ENCODE assay signal across 9 cellular contexts in the genomic region with DNA sequence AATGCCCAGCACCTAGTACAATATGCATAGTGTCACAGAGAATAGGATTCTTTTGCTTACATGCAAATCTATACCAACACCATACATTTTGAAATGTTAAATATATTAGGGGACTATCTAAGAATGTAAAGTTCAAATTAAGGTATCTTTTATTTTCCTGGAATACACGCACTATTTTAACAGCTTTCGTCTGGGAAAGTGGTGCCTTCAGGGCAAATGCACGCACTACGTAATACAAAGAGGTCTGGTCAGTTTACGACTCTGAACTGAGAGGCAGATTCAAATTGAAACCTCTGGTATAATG. TPM values are rescaled to one million over a fixed set of nuclear protein-coding genes. Genes with fewer than 3 reads are reported as not detected.
A peak's percentile ranks its signal among the peaks of the same experiment; 100 is the strongest.
DNase-seq lines count a peak whose midpoint lies in the region; FAIRE-seq and TF ChIP-seq lines count a peak whose summit lies in the region.
"Had no signal": no experiment of that assay in that cellular context is flagged by ENCODE, and none has a peak within 500 bp of the region (broad histone marks: within the 10 kb centered on the region; RNA-seq: fewer than 3 reads in every experiment).

No MANE protein-coding gene starts in this region.

- peaks cover 28 to 67% (median 57%) of the 10 kb centered on the region in 11 experiments for H3K36me3 ChIP-seq in BLaER1 treated with 17β-estradiol and CSF1 and Interleukin-3, amounts not matched to agents 10 nM and 100 nM
- H3K36me3 ChIP-seq in HUES6 (ENCODE audit: control insufficient read depth, insufficient read depth, low read length), result peaks cover 38% of the 10 kb centered on the region
- H3K36me3 ChIP-seq in ectodermal cell (ENCODE audit: control insufficient read depth, insufficient read depth, low read length), result peaks cover 6% of the 10 kb centered on the region
- H3K36me3 ChIP-seq in neural progenitor cell, result peaks cover 14% of the 10 kb centered on the region

- H3K4me2 ChIP-seq in BLaER1 treated with 17β-estradiol and CSF1 and Interleukin-3, amounts not matched to agents 10 nM and 100 nM, result peak overlapping the region; percentile 83 to 96 (median 92)
- peak overlapping the region; percentile 98 for H3K4me2 ChIP-seq in neural progenitor cell

- peak overlapping the region; percentile 93 to 100 (median 99) for H3K9ac ChIP-seq in BLaER1 treated with 17β-estradiol and CSF1 and Interleukin-3, amounts not matched to agents 10 nM and 100 nM
- H3K9ac ChIP-seq in HUES6 (ENCODE audit: low read length) (peak overlapping the region; percentile 100), neural progenitor cell (peak overlapping the region; percentile 98)

- H3K27ac ChIP-seq in BLaER1 treated with 17β-estradiol and CSF1 and Interleukin-3, amounts not matched to agents 10 nM and 100 nM, result peak overlapping the region; percentile 96 to 100 (median 99)
- H3K27ac ChIP-seq in HUES6 (ENCODE audit: low read depth, low read length), result peak overlapping the region; percentile 96
- H3K27ac ChIP-seq in ectodermal cell (ENCODE audit: insufficient read depth, low read depth, low read length, poor library complexity, severe bottlenecking), result peak overlapping the region; percentile 97
- peak overlapping the region; percentile 98 for H3K27ac ChIP-seq in neural progenitor cell

- H3F3A ChIP-seq in neural progenitor cell (ENCODE audit: low read depth), result peaks cover 44% of the 10 kb centered on the region

- H2AFZ ChIP-seq in neural progenitor cell (replicated peaks), result no peak overlapping the region

- DNase-seq in neural progenitor cell (ENCODE audit: low spot score), result no peak
- DNase-seq in frontal cortex (ENCODE audit: low spot score in 2 of 2), result no peak
- no peak for DNase-seq in NCI-H1694 (lab: John Stamatoyannopoulos, UW)
- DNase-seq in DMS 273 (lab: John Stamatoyannopoulos, UW; ENCODE audit: unreplicated experiment), result no peak
- DNase-seq in NCI-H526 (lab: John Stamatoyannopoulos, UW), result no peak

- no peak for FAIRE-seq in frontal cortex (lab: Jason Lieb, UNC)

- no peak overlapping the region for H3K4me3 Mint-ChIP-seq in neural progenitor cell
- H3K4me3 Mint-ChIP-seq: WTC11 had no signal

- H3K36me3 Mint-ChIP-seq in neural progenitor cell, result peaks cover 28% of the 10 kb centered on the region

- H3K27me3 ChIP-seq in BLaER1 treated with 17β-estradiol and CSF1 and Interleukin-3, amounts not matched to agents 10 nM and 100 nM, result no peaks in the 10 kb centered on the region
- H3K27me3 ChIP-seq in HUES6 (ENCODE audit: control insufficient read depth, insufficient read depth, low read length) (no peaks in the 10 kb centered on the region), ectodermal cell (ENCODE audit: control insufficient read depth, insufficient read depth, low read length, poor library complexity, severe bottlenecking) (no peaks in the 10 kb centered on the region), neural progenitor cell (no peaks in the 10 kb centered on the region)

- H3K4me1 Mint-ChIP-seq in neural progenitor cell, result peaks cover 25% of the 10 kb centered on the region

- peaks cover 50 to 74% (median 51%) of the 10 kb centered on the region in 11 experiments for H4K20me1 ChIP-seq in BLaER1 treated with 17β-estradiol and CSF1 and Interleukin-3, amounts not matched to agents 10 nM and 100 nM
- peaks cover 82% of the 10 kb centered on the region for H4K20me1 ChIP-seq in neural progenitor cell (ENCODE audit: low read depth)

- peaks cover 0 to 6% (median 0%) of the 10 kb centered on the region in 11 experiments; a peak in 2 of 22 replicates for H3K9me3 ChIP-seq in BLaER1 treated with 17β-estradiol and CSF1 and Interleukin-3, amounts not matched to agents 10 nM and 100 nM (replicated peaks in 1 of 11)
- no peaks in the 10 kb centered on the region for H3K9me3 ChIP-seq in HUES6 (ENCODE audit: control insufficient read depth, insufficient read depth, low read depth, low read length)
- H3K9me3 ChIP-seq in ectodermal cell (ENCODE audit: control insufficient read depth, low read length), result no peaks in the 10 kb centered on the region
- no peaks in the 10 kb centered on the region for H3K9me3 ChIP-seq in neural progenitor cell (ENCODE audit: low read depth)

- no peak overlapping the region for H3K27ac Mint-ChIP-seq in neural progenitor cell
- H3K27ac Mint-ChIP-seq: WTC11 had no signal

- H3K9me3 Mint-ChIP-seq in neural progenitor cell, result peaks cover 5% of the 10 kb centered on the region
- H3K9me3 Mint-ChIP-seq: WTC11 had no signal

- peaks cover 6% of the 10 kb centered on the region for H3K27me3 Mint-ChIP-seq in neural progenitor cell (ENCODE audit: insufficient read depth, low read depth)

- peak overlapping the region; percentile 78 to 95 (median 90) for H3K4me3 ChIP-seq in BLaER1 treated with 17β-estradiol and CSF1 and Interleukin-3, amounts not matched to agents 10 nM and 100 nM
- H3K4me3 ChIP-seq in HUES6 (ENCODE audit: low read depth, low read length), result peak overlapping the region; percentile 94
- peak overlapping the region; percentile 92 for H3K4me3 ChIP-seq in ectodermal cell (ENCODE audit: insufficient read depth, low read depth, low read length)
- H3K4me3 ChIP-seq in neural progenitor cell, result peak overlapping the region; percentile 100

- peaks cover 33 to 49% (median 45%) of the 10 kb centered on the region in 10 experiments for H3K4me1 ChIP-seq in BLaER1 treated with 17β-estradiol and CSF1 and Interleukin-3, amounts not matched to agents 10 nM and 100 nM
- H3K4me1 ChIP-seq in HUES6 (ENCODE audit: control insufficient read depth, insufficient read depth, low read length) (peaks cover 27% of the 10 kb centered on the region), ectodermal cell (ENCODE audit: control insufficient read depth, insufficient read depth, low read length) (peaks cover 11% of the 10 kb centered on the region), neural progenitor cell (peaks cover 40% of the 10 kb centered on the region)

- TF ChIP-seq CTCF in neural progenitor cell (IDR thresholded peaks at IDR 0.05), result no peak

- H3K79me2 ChIP-seq in neural progenitor cell (ENCODE audit: low read depth), result peaks cover 98% of the 10 kb centered on the region

- 0% methylated on average over 5 of the region's 5 CpGs for WGBS in ectodermal cell, 2 experiments

RNA-seq across cellular contexts. Expression of a gene that starts 0.9 kb away (rescaled TPM):
- polyA plus RNA-seq in ectodermal cell (2013, experiment 1 of 4), result 374 TPM
- polyA plus RNA-seq in ectodermal cell (2013, experiment 2 of 4), result 337 TPM
- polyA plus RNA-seq in ectodermal cell (2013, experiment 3 of 4), result 233 TPM
- 267 TPM for polyA plus RNA-seq in ectodermal cell (2013, experiment 4 of 4)
- total RNA-seq in neural progenitor cell (ENCODE audit: low replicate concordance) (353 and 491 TPM in 2 replicates), frontal cortex (345 TPM)

RNA-seq across cellular contexts. Expression of a gene that starts 26.8 kb away (rescaled TPM):
- 33.8 TPM for polyA plus RNA-seq in ectodermal cell (2013, experiment 1 of 4)
- 28.7 TPM for polyA plus RNA-seq in ectodermal cell (2013, experiment 2 of 4)
- 24.7 TPM for polyA plus RNA-seq in ectodermal cell (2013, experiment 3 of 4)
- polyA plus RNA-seq in ectodermal cell (2013, experiment 4 of 4), result 28.1 TPM
- 37.5 and 40.6 TPM in 2 replicates for total RNA-seq in neural progenitor cell (ENCODE audit: low replicate concordance)
- total RNA-seq in frontal cortex, result 30.6 TPM
